Comparison of ENCODE assay signal across 11 cellular contexts in the genomic region with DNA sequence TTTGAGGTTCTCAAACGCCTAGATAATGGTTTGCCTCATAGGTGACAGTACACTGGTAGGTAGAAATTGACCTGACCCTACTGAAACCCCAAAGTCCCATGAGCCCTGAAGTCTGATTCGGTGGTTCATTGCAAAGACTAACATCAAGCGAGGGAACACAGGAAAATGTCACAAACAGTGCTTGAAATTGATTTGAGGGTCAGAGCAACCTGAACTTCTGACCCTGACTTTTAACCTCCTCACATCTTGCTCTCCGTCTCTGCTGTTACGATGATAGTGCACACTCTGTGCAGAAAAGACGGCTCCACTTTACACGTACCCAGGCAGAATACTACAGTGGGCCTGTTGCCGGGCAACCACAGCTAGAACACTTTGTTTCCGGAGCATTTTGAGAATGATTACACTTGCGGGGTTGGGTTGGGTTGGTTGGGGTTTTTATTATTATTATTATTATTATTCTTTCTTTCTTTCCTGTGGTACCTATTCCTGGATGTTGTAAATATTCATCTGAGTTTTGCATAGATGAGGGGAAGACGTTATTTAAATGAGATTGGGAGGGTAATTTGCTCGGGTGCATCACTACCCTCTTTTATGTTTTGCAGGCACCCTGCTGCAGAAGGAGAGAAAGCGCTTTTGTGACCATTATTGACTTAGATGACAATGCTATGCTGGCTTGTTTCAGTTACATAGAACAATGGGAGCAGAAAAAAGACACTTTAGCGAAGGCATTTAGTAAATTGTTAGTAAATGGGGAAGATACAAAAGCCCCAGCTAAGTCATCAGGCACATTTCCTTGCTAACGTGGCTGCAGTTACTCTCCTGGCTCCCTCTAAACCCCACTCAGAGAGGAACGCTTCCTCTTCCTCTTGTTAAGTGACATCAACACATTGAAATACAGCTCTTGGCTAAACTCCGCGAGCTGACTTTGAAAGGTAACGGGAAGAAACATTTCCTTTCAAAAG.
DNase-seq lines count a peak whose midpoint lies in the region; ATAC-seq, FAIRE-seq and TF ChIP-seq lines count a peak whose summit lies in the region.
"Had no signal": no experiment of that assay in that cellular context is flagged by ENCODE, and none has a peak within 500 bp of the region (broad histone marks: within the 10 kb centered on the region; RNA-seq: fewer than 3 reads in every experiment).

No MANE protein-coding gene starts in this region.

- H3K9ac ChIP-seq in NT2/D1 (ENCODE audit: insufficient read length, low read depth): no peak overlapping the region

- H3K4me3 Mint-ChIP-seq in activated T-helper 1 cell treated with anti-CD3 and anti-CD28 coated beads, Interleukin-12 subunit alpha, Interleukin-12 subunit beta, Interleukin-2, Interleukin-4 antibody, amounts not matched to agents 30 ng/mL and 10 ng/mL and 1 ng/mL, durations not matched to agents 14 hours and 24 hours and 36 hours: no peak overlapping the region
- H3K4me3 Mint-ChIP-seq in activated naive CD8-positive, alpha-beta T cell treated with anti-CD3 and anti-CD28 coated beads for 36 hours: no peak overlapping the region
- H3K4me3 Mint-ChIP-seq: activated naive CD8-positive, alpha-beta T cell treated with anti-CD3 and anti-CD28 coated beads, Interleukin-2, amount 50 U/mL, for 24 hours had no signal

- H3K27ac ChIP-seq in left ventricle myocardium inferior (replicated peaks): peak overlapping the region; percentile 71
- H3K27ac ChIP-seq in prostate gland: no peak overlapping the region
- H3K27ac ChIP-seq in esophagus squamous epithelium: peak overlapping the region in 1 of 4 donors; percentile 34
- H3K27ac ChIP-seq: ovary, thyroid gland had no signal

- no peak for FAIRE-seq in RCC 7860 (lab: Jason Lieb, UNC)

- H3K4me1 ChIP-seq in NT2/D1 (ENCODE audit: insufficient read depth, insufficient read length) (no peaks in the 10 kb centered on the region), left ventricle myocardium inferior (peaks cover 18% of the 10 kb centered on the region), prostate gland (replicated peaks) (no peaks in the 10 kb centered on the region), esophagus squamous epithelium (peaks cover 0 to 16% (median 6%) of the 10 kb centered on the region in 3 donors)
- H3K4me1 ChIP-seq: thyroid gland had no signal

- H3K9me3 Mint-ChIP-seq in activated T-helper 1 cell treated with anti-CD3 and anti-CD28 coated beads, Interleukin-12 subunit alpha, Interleukin-12 subunit beta, Interleukin-2, Interleukin-4 antibody, amounts not matched to agents 30 ng/mL and 10 ng/mL and 1 ng/mL, durations not matched to agents 14 hours and 24 hours and 36 hours: no peaks in the 10 kb centered on the region
- no peaks in the 10 kb centered on the region for H3K9me3 Mint-ChIP-seq in activated naive CD8-positive, alpha-beta T cell treated with anti-CD3 and anti-CD28 coated beads for 36 hours
- H3K9me3 Mint-ChIP-seq: activated naive CD8-positive, alpha-beta T cell treated with anti-CD3 and anti-CD28 coated beads, Interleukin-2, amount 50 U/mL, for 24 hours had no signal

- no peaks in the 10 kb centered on the region for H3K27me3 ChIP-seq in NT2/D1 (ENCODE audit: insufficient read depth, insufficient read length)
- H3K27me3 ChIP-seq in left ventricle myocardium inferior (ENCODE audit: low read depth): no peaks in the 10 kb centered on the region
- no peaks in the 10 kb centered on the region for H3K27me3 ChIP-seq in prostate gland (replicated peaks; ENCODE audit: insufficient read depth)
- H3K27me3 ChIP-seq in esophagus squamous epithelium: no peaks in the 10 kb centered on the region
- H3K27me3 ChIP-seq: ovary, thyroid gland had no signal

- peaks cover 2% of the 10 kb centered on the region for H3K27me3 Mint-ChIP-seq in activated T-helper 1 cell treated with anti-CD3 and anti-CD28 coated beads, Interleukin-12 subunit alpha, Interleukin-12 subunit beta, Interleukin-2, Interleukin-4 antibody, amounts not matched to agents 30 ng/mL and 10 ng/mL and 1 ng/mL, durations not matched to agents 14 hours and 24 hours and 36 hours (ENCODE audit: insufficient read depth)
- peaks cover 11% of the 10 kb centered on the region for H3K27me3 Mint-ChIP-seq in activated naive CD8-positive, alpha-beta T cell treated with anti-CD3 and anti-CD28 coated beads for 36 hours
- H3K27me3 Mint-ChIP-seq: activated naive CD8-positive, alpha-beta T cell treated with anti-CD3 and anti-CD28 coated beads, Interleukin-2, amount 50 U/mL, for 24 hours had no signal

- DNase-seq in NT2/D1 (ENCODE audit: low read depth, low spot score) (peak; percentile 62), left ventricle myocardium inferior (no peak), prostate gland (ENCODE audit: low spot score) (peak; percentile 39), RCC 7860 (ENCODE audit: low spot score) (no peak), esophagus squamous epithelium (lab: John Stamatoyannopoulos, UW) (no peak)
- DNase-seq in activated T-helper 1 cell treated with anti-CD3 and anti-CD28 coated beads, Interleukin-12 subunit alpha, Interleukin-12 subunit beta, Interleukin-2, Interleukin-4 antibody, amounts not matched to agents 30 ng/mL and 10 ng/mL and 1 ng/mL, durations not matched to agents 14 hours and 24 hours and 36 hours (ENCODE audit: low spot score): no peak
- DNase-seq in activated naive CD8-positive, alpha-beta T cell treated with anti-CD3 and anti-CD28 coated beads for 36 hours: no peak
- DNase-seq: activated naive CD8-positive, alpha-beta T cell treated with anti-CD3 and anti-CD28 coated beads, Interleukin-2, amount 50 U/mL, for 24 hours had no signal

- H3K4me1 Mint-ChIP-seq in activated T-helper 1 cell treated with anti-CD3 and anti-CD28 coated beads, Interleukin-12 subunit alpha, Interleukin-12 subunit beta, Interleukin-2, Interleukin-4 antibody, amounts not matched to agents 30 ng/mL and 10 ng/mL and 1 ng/mL, durations not matched to agents 14 hours and 24 hours and 36 hours (ENCODE audit: low read depth): no peaks in the 10 kb centered on the region
- H3K4me1 Mint-ChIP-seq in activated naive CD8-positive, alpha-beta T cell treated with anti-CD3 and anti-CD28 coated beads for 36 hours: peaks cover 7% of the 10 kb centered on the region

- intact Hi-C loops in left ventricle myocardium inferior (cut with micrococcal nuclease): no loop called here
- intact Hi-C loops in prostate gland (cut with DNase I): no loop called here
- intact Hi-C loops in activated T-helper 1 cell treated with anti-CD3 and anti-CD28 coated beads, Interleukin-12 subunit alpha, Interleukin-12 subunit beta, Interleukin-2, Interleukin-4 antibody, amounts not matched to agents 30 ng/mL and 10 ng/mL and 1 ng/mL, durations not matched to agents 14 hours and 24 hours and 36 hours (cut with micrococcal nuclease): no loop called here
- intact Hi-C loops in esophagus squamous epithelium (cut with DNase I): no loop called here

- TF ChIP-seq CTCF in left ventricle myocardium inferior (IDR thresholded peaks at IDR 0.05; ENCODE audit: borderline replicate concordance): no peak
- no peak for TF ChIP-seq CTCF in prostate gland (IDR thresholded peaks at IDR 0.05)
- TF ChIP-seq CTCF in esophagus squamous epithelium (IDR thresholded peaks at IDR 0.05): no peak

- H3K36me3 Mint-ChIP-seq in activated T-helper 1 cell treated with anti-CD3 and anti-CD28 coated beads, Interleukin-12 subunit alpha, Interleukin-12 subunit beta, Interleukin-2, Interleukin-4 antibody, amounts not matched to agents 30 ng/mL and 10 ng/mL and 1 ng/mL, durations not matched to agents 14 hours and 24 hours and 36 hours (ENCODE audit: low read depth): no peaks in the 10 kb centered on the region
- no peaks in the 10 kb centered on the region for H3K36me3 Mint-ChIP-seq in activated naive CD8-positive, alpha-beta T cell treated with anti-CD3 and anti-CD28 coated beads for 36 hours

- no peak overlapping the region for H3K4me3 ChIP-seq in NT2/D1 (ENCODE audit: insufficient read length, low read depth)
- peak overlapping the region; percentile 39 for H3K4me3 ChIP-seq in left ventricle myocardium inferior
- H3K4me3 ChIP-seq in prostate gland: no peak overlapping the region
- H3K4me3 ChIP-seq in esophagus squamous epithelium: peak overlapping the region in 1 of 4 donors; percentile 15
- H3K4me3 ChIP-seq: ovary, thyroid gland had no signal

- peak; percentile 69 for ATAC-seq in HG03159 (IDR thresholded peaks at IDR 0.05; ENCODE audit: unreplicated experiment)
- ATAC-seq: activated naive CD8-positive, alpha-beta T cell treated with anti-CD3 and anti-CD28 coated beads, Interleukin-2, amount 50 U/mL, for 24 hours had no signal

- no peak overlapping the region for H3K27ac Mint-ChIP-seq in activated T-helper 1 cell treated with anti-CD3 and anti-CD28 coated beads, Interleukin-12 subunit alpha, Interleukin-12 subunit beta, Interleukin-2, Interleukin-4 antibody, amounts not matched to agents 30 ng/mL and 10 ng/mL and 1 ng/mL, durations not matched to agents 14 hours and 24 hours and 36 hours
- H3K27ac Mint-ChIP-seq in activated naive CD8-positive, alpha-beta T cell treated with anti-CD3 and anti-CD28 coated beads for 36 hours: no peak overlapping the region
- H3K27ac Mint-ChIP-seq: activated naive CD8-positive, alpha-beta T cell treated with anti-CD3 and anti-CD28 coated beads, Interleukin-2, amount 50 U/mL, for 24 hours had no signal

- no peaks in the 10 kb centered on the region; the same call in 1 of the 2 replicates for H3K9me3 ChIP-seq in NT2/D1 (ENCODE audit: insufficient read depth, low read length)
- H3K9me3 ChIP-seq in left ventricle myocardium inferior (replicated peaks): no peaks in the 10 kb centered on the region
- no peaks in the 10 kb centered on the region for H3K9me3 ChIP-seq in prostate gland
- H3K9me3 ChIP-seq in esophagus squamous epithelium: no peaks in the 10 kb centered on the region
- H3K9me3 ChIP-seq: ovary, thyroid gland had no signal

- H3K36me3 ChIP-seq in NT2/D1 (ENCODE audit: insufficient read depth, insufficient read length, low read length) (no peaks in the 10 kb centered on the region), left ventricle myocardium inferior (no peaks in the 10 kb centered on the region), prostate gland (no peaks in the 10 kb centered on the region), esophagus squamous epithelium (no peaks in the 10 kb centered on the region)
- H3K36me3 ChIP-seq: ovary, thyroid gland had no signal

- TF ChIP-seq POLR2A in prostate gland (IDR thresholded peaks at IDR 0.05) (no peak), esophagus squamous epithelium (IDR thresholded peaks at IDR 0.05) (no peak)

- WGBS in prostate gland: 40% methylated on average over 19 of the region's 19 CpGs
- 51 to 53% methylated on average over 18 to 19 of the region's 19 CpGs for WGBS in esophagus squamous epithelium, 2 donors

Comparison
In these comparisons a context has a peak if more than half of its experiments do, and no peak if none do; other contexts are left out.
1. DNase-seq: peak in NT2/D1 (single experiment) and prostate gland (single experiment); none in left ventricle myocardium inferior (single experiment), activated T-helper 1 cell treated with anti-CD3 and anti-CD28 coated beads, Interleukin-12 subunit alpha, Interleukin-12 subunit beta, Interleukin-2, Interleukin-4 antibody, amounts not matched to agents 30 ng/mL and 10 ng/mL and 1 ng/mL, durations not matched to agents 14 hours and 24 hours and 36 hours (single experiment), RCC 7860 (single experiment), activated naive CD8-positive, alpha-beta T cell treated with anti-CD3 and anti-CD28 coated beads for 36 hours (single experiment) and esophagus squamous epithelium (single experiment).